ENCODE assay signal across 1 cellular context in the genomic region with DNA sequence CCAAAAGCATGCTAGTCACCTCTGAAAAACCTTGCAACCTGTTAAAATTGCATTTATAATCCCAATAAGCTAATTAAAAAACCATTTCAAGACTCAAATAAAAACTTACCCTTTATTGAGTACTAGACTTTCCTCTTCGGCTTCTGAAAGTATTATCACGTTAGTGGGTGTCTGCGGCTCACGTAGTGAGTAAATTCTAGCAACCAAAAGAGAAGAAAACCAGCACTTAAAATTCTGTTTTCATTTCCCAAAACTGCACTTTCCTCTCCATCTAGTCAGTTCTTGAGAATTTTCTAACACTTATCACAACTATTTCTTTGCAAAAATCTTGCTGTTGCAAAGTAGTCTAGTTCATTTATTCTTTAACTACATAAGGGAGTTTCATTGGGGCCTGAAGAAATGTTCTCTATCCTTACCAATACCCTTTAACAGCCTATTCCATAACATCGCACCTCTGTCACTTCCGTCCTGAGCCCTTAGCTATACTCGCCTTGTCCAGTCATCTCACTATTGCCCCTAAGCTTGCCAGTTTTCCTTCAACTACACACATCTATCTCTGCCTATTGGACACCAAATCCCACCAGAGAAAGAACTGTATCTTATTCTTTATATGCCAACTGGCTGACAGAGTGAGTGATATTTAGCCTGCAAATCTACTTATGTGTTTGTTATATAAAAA.
A peak's percentile ranks its signal among the peaks of the same experiment; 100 is the strongest.
TF ChIP-seq lines count a peak whose summit lies in the region.

No MANE protein-coding gene starts in this region.

TF ChIP-seq in GM12878, 131 proteins besides CTCF, POLR2A, EP300 and RAD21:
- TF ChIP-seq BMI1 (IDR thresholded peaks at IDR 0.05; ENCODE audit: borderline replicate concordance) (no peak), SPI1 (IDR thresholded peaks at IDR 0.05; ENCODE audit: borderline replicate concordance, insufficient read depth, low read depth, low read length) (0 out of 2 replicates have a peak, but pooled peaks have one; percentile 9), ZNF384 (IDR thresholded peaks at IDR 0.05; ENCODE audit: borderline replicate concordance, low read depth, low read length) (no peak), NBN (IDR thresholded peaks at IDR 0.05) (no peak), SMC3 (IDR thresholded peaks at IDR 0.05; ENCODE audit: borderline replicate concordance, low read length) (no peak), ZNF274 (IDR thresholded peaks at IDR 0.05; ENCODE audit: insufficient read depth, insufficient read length) (no peak), SP1 (IDR thresholded peaks at IDR 0.05; ENCODE audit: low read depth, low read length) (no peak), FOXM1 (IDR thresholded peaks at IDR 0.05; ENCODE audit: low read depth, low read length) (no peak), IKZF1 (conservative IDR thresholded peaks at IDR 0.05) (peak; percentile 25; the same call in 1 of the 2 replicates), CREB1 (IDR thresholded peaks at IDR 0.05; ENCODE audit: low read depth) (0 out of 2 replicates have a peak, but pooled peaks have one; percentile 19), RB1 (IDR thresholded peaks at IDR 0.05; ENCODE audit: borderline replicate concordance) (no peak), TCF7 (IDR thresholded peaks at IDR 0.05; ENCODE audit: borderline replicate concordance) (no peak), STAT1 (conservative IDR thresholded peaks at IDR 0.05) (no peak), BHLHE40 (IDR thresholded peaks at IDR 0.05; ENCODE audit: borderline replicate concordance in 1 of 2, low read depth in 2 of 2, low read length in 1 of 2) (peak; percentile 39 to 49; a peak in 2 of 4 replicates), KDM1A (IDR thresholded peaks at IDR 0.05; ENCODE audit: borderline replicate concordance) (no peak), FOXK2 (IDR thresholded peaks at IDR 0.05) (no peak), ESRRA (IDR thresholded peaks at IDR 0.05; ENCODE audit: low read length) (no peak), HCFC1 (IDR thresholded peaks at IDR 0.05; ENCODE audit: low read length) (no peak), BRCA1 (IDR thresholded peaks at IDR 0.05; ENCODE audit: low read depth, low read length) (no peak), MTA3 (IDR thresholded peaks at IDR 0.05; ENCODE audit: borderline replicate concordance, low read length) (no peak; the same call in 1 of the 2 replicates), GABPA (IDR thresholded peaks at IDR 0.05; ENCODE audit: low read depth) (no peak), NRF1 (conservative IDR thresholded peaks at IDR 0.05; ENCODE audit: low read depth, low read length) (no peak), LARP7 (IDR thresholded peaks at IDR 0.05) (no peak), YBX1 (IDR thresholded peaks at IDR 0.05) (no peak), MEF2A (IDR thresholded peaks at IDR 0.05; ENCODE audit: insufficient read depth, low read depth, low read length) (no peak), TCF3 (IDR thresholded peaks at IDR 0.05; ENCODE audit: borderline replicate concordance, insufficient read depth, low read depth, low read length) (no peak), JUND (IDR thresholded peaks at IDR 0.05; ENCODE audit: low read depth, low read length) (no peak), GATAD2B (conservative IDR thresholded peaks at IDR 0.05; ENCODE audit: low read depth) (no peak), SIN3A (IDR thresholded peaks at IDR 0.05; ENCODE audit: low read depth, low read length) (no peak), RUNX3 (IDR thresholded peaks at IDR 0.05; ENCODE audit: low read length) (peak; percentile 59; the same call in 1 of the 2 replicates), NFIC (IDR thresholded peaks at IDR 0.05; ENCODE audit: low read depth, low read length) (peak; percentile 31; the same call in 1 of the 2 replicates)
- TF ChIP-seq, protein P1, sequence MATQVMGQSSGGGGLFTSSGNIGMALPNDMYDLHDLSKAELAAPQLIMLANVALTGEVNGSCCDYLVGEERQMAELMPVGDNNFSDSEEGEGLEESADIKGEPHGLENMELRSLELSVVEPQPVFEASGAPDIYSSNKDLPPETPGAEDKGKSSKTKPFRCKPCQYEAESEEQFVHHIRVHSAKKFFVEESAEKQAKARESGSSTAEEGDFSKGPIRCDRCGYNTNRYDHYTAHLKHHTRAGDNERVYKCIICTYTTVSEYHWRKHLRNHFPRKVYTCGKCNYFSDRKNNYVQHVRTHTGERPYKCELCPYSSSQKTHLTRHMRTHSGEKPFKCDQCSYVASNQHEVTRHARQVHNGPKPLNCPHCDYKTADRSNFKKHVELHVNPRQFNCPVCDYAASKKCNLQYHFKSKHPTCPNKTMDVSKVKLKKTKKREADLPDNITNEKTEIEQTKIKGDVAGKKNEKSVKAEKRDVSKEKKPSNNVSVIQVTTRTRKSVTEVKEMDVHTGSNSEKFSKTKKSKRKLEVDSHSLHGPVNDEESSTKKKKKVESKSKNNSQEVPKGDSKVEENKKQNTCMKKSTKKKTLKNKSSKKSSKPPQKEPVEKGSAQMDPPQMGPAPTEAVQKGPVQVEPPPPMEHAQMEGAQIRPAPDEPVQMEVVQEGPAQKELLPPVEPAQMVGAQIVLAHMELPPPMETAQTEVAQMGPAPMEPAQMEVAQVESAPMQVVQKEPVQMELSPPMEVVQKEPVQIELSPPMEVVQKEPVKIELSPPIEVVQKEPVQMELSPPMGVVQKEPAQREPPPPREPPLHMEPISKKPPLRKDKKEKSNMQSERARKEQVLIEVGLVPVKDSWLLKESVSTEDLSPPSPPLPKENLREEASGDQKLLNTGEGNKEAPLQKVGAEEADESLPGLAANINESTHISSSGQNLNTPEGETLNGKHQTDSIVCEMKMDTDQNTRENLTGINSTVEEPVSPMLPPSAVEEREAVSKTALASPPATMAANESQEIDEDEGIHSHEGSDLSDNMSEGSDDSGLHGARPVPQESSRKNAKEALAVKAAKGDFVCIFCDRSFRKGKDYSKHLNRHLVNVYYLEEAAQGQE (IDR thresholded peaks at IDR 0.05; ENCODE audit: low read depth, low read length) = no peak
- TF ChIP-seq, protein P2, sequence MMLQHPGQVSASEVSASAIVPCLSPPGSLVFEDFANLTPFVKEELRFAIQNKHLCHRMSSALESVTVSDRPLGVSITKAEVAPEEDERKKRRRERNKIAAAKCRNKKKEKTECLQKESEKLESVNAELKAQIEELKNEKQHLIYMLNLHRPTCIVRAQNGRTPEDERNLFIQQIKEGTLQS (IDR thresholded peaks at IDR 0.05; ENCODE audit: borderline replicate concordance, extremely low read depth, low read depth, low read length) = no peak
- TF ChIP-seq, protein P3, sequence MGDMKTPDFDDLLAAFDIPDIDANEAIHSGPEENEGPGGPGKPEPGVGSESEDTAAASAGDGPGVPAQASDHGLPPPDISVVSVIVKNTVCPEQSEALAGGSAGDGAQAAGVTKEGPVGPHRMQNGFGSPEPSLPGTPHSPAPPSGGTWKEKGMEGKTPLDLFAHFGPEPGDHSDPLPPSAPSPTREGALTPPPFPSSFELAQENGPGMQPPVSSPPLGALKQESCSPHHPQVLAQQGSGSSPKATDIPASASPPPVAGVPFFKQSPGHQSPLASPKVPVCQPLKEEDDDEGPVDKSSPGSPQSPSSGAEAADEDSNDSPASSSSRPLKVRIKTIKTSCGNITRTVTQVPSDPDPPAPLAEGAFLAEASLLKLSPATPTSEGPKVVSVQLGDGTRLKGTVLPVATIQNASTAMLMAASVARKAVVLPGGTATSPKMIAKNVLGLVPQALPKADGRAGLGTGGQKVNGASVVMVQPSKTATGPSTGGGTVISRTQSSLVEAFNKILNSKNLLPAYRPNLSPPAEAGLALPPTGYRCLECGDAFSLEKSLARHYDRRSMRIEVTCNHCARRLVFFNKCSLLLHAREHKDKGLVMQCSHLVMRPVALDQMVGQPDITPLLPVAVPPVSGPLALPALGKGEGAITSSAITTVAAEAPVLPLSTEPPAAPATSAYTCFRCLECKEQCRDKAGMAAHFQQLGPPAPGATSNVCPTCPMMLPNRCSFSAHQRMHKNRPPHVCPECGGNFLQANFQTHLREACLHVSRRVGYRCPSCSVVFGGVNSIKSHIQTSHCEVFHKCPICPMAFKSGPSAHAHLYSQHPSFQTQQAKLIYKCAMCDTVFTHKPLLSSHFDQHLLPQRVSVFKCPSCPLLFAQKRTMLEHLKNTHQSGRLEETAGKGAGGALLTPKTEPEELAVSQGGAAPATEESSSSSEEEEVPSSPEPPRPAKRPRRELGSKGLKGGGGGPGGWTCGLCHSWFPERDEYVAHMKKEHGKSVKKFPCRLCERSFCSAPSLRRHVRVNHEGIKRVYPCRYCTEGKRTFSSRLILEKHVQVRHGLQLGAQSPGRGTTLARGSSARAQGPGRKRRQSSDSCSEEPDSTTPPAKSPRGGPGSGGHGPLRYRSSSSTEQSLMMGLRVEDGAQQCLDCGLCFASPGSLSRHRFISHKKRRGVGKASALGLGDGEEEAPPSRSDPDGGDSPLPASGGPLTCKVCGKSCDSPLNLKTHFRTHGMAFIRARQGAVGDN (IDR thresholded peaks at IDR 0.05) = no peak
- TF ChIP-seq, protein P4, sequence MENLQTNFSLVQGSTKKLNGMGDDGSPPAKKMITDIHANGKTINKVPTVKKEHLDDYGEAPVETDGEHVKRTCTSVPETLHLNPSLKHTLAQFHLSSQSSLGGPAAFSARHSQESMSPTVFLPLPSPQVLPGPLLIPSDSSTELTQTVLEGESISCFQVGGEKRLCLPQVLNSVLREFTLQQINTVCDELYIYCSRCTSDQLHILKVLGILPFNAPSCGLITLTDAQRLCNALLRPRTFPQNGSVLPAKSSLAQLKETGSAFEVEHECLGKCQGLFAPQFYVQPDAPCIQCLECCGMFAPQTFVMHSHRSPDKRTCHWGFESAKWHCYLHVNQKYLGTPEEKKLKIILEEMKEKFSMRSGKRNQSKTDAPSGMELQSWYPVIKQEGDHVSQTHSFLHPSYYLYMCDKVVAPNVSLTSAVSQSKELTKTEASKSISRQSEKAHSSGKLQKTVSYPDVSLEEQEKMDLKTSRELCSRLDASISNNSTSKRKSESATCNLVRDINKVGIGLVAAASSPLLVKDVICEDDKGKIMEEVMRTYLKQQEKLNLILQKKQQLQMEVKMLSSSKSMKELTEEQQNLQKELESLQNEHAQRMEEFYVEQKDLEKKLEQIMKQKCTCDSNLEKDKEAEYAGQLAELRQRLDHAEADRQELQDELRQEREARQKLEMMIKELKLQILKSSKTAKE (IDR thresholded peaks at IDR 0.05; ENCODE audit: low read depth, poor library complexity, severe bottlenecking) = peak; percentile 72
